In the genomic region with DNA sequence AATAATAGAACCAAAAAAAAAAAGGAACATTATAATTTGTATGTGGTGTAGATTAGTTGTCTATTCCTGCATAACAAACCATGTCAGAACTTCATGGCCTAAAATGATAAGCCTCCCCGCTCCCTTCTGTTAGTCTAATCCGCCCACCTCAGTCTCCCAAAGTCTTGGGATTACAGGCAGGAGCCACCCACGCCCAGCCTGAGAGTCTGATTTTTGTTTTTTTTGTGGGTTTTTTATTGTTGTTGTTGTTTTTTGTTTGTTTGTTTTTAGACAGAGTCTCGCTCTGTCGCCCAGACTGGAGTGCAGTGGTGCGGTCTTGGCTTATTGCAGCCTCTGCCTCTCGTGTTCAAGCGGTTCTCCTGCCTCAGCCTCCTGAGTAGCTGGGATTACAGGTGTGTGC, we compare ENCODE assay signal across 36 cellular contexts.
"Had no signal": no experiment of that assay in that cellular context is flagged by ENCODE, and none has a peak within 500 bp of the region (broad histone marks: within the 10 kb centered on the region; RNA-seq: fewer than 3 reads in every experiment).

No MANE protein-coding gene starts in this region.

- ATAC-seq: activated naive CD8-positive, alpha-beta T cell treated with anti-CD3 and anti-CD28 coated beads, Interleukin-2, amount 50 U/mL, for 24 hours; activated T-cell treated with anti-CD3 and anti-CD28 coated beads, Interleukin-2, amount 50 U/mL, for 72 hours; body of pancreas; gastroesophageal sphincter; heart right ventricle had no signal

- H3K4me2 ChIP-seq: hepatocyte had no signal

- H3K4me1 ChIP-seq: adrenal gland, breast epithelium had no signal

- H3K27ac Mint-ChIP-seq: activated CD4-positive, alpha-beta memory T cell treated with anti-CD3 and anti-CD28 coated beads, Interleukin-2, amount 10 ng/mL, durations not matched to agents 7 days and 5 days; activated CD4-positive, alpha-beta T cell treated with anti-CD3 and anti-CD28 coated beads, Interleukin-2, amount 10 ng/mL, durations not matched to agents 7 days and 5 days; activated naive CD4-positive, alpha-beta T cell treated with anti-CD3 and anti-CD28 coated beads, Interleukin-2, amount 50 U/mL, for 24 hours; activated naive CD8-positive, alpha-beta T cell treated with anti-CD3 and anti-CD28 coated beads for 36 hours; activated naive CD8-positive, alpha-beta T cell treated with anti-CD3 and anti-CD28 coated beads, Interleukin-2, amount 50 U/mL, for 24 hours; activated T-cell treated with anti-CD3 and anti-CD28 coated beads, Interleukin-2, amount 50 U/mL, for 24 hours; activated T-cell treated with anti-CD3 and anti-CD28 coated beads, Interleukin-2, amount 50 U/mL, for 72 hours; dendritic cell treated with granulocyte-macrophage colony-stimulating factor and Interleukin-4, amounts not matched to agents 40 ng/mL and 50 ng/mL, for 4 days; WTC11 had no signal

- H3K36me3 ChIP-seq: adrenal gland, breast epithelium had no signal

- H3K27me3 Mint-ChIP-seq: activated CD4-positive, alpha-beta memory T cell treated with anti-CD3 and anti-CD28 coated beads, Interleukin-2, amount 10 ng/mL, durations not matched to agents 7 days and 5 days; activated CD4-positive, alpha-beta T cell treated with anti-CD3 and anti-CD28 coated beads, Interleukin-2, amount 10 ng/mL, durations not matched to agents 7 days and 5 days; activated naive CD4-positive, alpha-beta T cell treated with anti-CD3 and anti-CD28 coated beads, Interleukin-2, amount 50 U/mL, for 24 hours; activated naive CD8-positive, alpha-beta T cell treated with anti-CD3 and anti-CD28 coated beads for 36 hours; activated naive CD8-positive, alpha-beta T cell treated with anti-CD3 and anti-CD28 coated beads, Interleukin-2, amount 50 U/mL, for 24 hours; activated T-cell treated with anti-CD3 and anti-CD28 coated beads, Interleukin-2, amount 50 U/mL, for 24 hours; dendritic cell treated with granulocyte-macrophage colony-stimulating factor and Interleukin-4, amounts not matched to agents 40 ng/mL and 50 ng/mL, for 4 days had no signal

- H2AFZ ChIP-seq: hepatocyte had no signal

- H3K4me3 Mint-ChIP-seq: activated CD4-positive, alpha-beta memory T cell treated with anti-CD3 and anti-CD28 coated beads, Interleukin-2, amount 10 ng/mL, durations not matched to agents 7 days and 5 days; activated CD4-positive, alpha-beta T cell treated with anti-CD3 and anti-CD28 coated beads, Interleukin-2, amount 10 ng/mL, durations not matched to agents 7 days and 5 days; activated naive CD4-positive, alpha-beta T cell treated with anti-CD3 and anti-CD28 coated beads, Interleukin-2, amount 50 U/mL, for 24 hours; activated naive CD8-positive, alpha-beta T cell treated with anti-CD3 and anti-CD28 coated beads for 36 hours; activated naive CD8-positive, alpha-beta T cell treated with anti-CD3 and anti-CD28 coated beads, Interleukin-2, amount 50 U/mL, for 24 hours; activated T-cell treated with anti-CD3 and anti-CD28 coated beads, Interleukin-2, amount 50 U/mL, for 24 hours; activated T-cell treated with anti-CD3 and anti-CD28 coated beads, Interleukin-2, amount 50 U/mL, for 72 hours; dendritic cell treated with granulocyte-macrophage colony-stimulating factor and Interleukin-4, amounts not matched to agents 40 ng/mL and 50 ng/mL, for 4 days; WTC11 had no signal

- H3K9me3 Mint-ChIP-seq: activated CD4-positive, alpha-beta memory T cell treated with anti-CD3 and anti-CD28 coated beads, Interleukin-2, amount 10 ng/mL, durations not matched to agents 7 days and 5 days; activated CD4-positive, alpha-beta T cell treated with anti-CD3 and anti-CD28 coated beads, Interleukin-2, amount 10 ng/mL, durations not matched to agents 7 days and 5 days; activated naive CD4-positive, alpha-beta T cell treated with anti-CD3 and anti-CD28 coated beads, Interleukin-2, amount 50 U/mL, for 24 hours; activated naive CD8-positive, alpha-beta T cell treated with anti-CD3 and anti-CD28 coated beads for 36 hours; activated naive CD8-positive, alpha-beta T cell treated with anti-CD3 and anti-CD28 coated beads, Interleukin-2, amount 50 U/mL, for 24 hours; activated T-cell treated with anti-CD3 and anti-CD28 coated beads, Interleukin-2, amount 50 U/mL, for 24 hours; activated T-cell treated with anti-CD3 and anti-CD28 coated beads, Interleukin-2, amount 50 U/mL, for 72 hours; dendritic cell treated with granulocyte-macrophage colony-stimulating factor and Interleukin-4, amounts not matched to agents 40 ng/mL and 50 ng/mL, for 4 days had no signal

- DNase-seq: activated CD4-positive, alpha-beta memory T cell treated with anti-CD3 and anti-CD28 coated beads, Interleukin-2, amount 10 ng/mL, durations not matched to agents 7 days and 5 days; activated CD4-positive, alpha-beta T cell treated with anti-CD3 and anti-CD28 coated beads for 1 hour; activated CD4-positive, alpha-beta T cell treated with anti-CD3 and anti-CD28 coated beads for 4 hours; activated CD4-positive, alpha-beta T cell treated with anti-CD3 and anti-CD28 coated beads, Interleukin-2, amount 10 ng/mL, durations not matched to agents 7 days and 5 days; activated CD4-positive, alpha-beta T cell treated with anti-CD3 and anti-CD28 coated beads, Interleukin-2, amount 50 U/mL, for 4 hours; activated CD8-positive, alpha-beta memory T cell treated with anti-CD3 and anti-CD28 coated beads, Interleukin-2, amount 50 U/mL, for 48 hours; activated gamma-delta T cell; activated naive CD4-positive, alpha-beta T cell; activated naive CD8-positive, alpha-beta T cell treated with anti-CD3 and anti-CD28 coated beads for 36 hours; activated naive CD8-positive, alpha-beta T cell treated with anti-CD3 and anti-CD28 coated beads, Interleukin-2, amount 50 U/mL, for 24 hours; activated T-cell treated with anti-CD3 and anti-CD28 coated beads for 4 hours; activated T-cell treated with anti-CD3 and anti-CD28 coated beads, Interleukin-2, amount 50 U/mL, for 24 hours; activated T-cell treated with anti-CD3 and anti-CD28 coated beads, Interleukin-2, amount 50 U/mL, for 72 hours; adrenal gland; amygdala; aorta; body of pancreas; central memory CD4-positive, alpha-beta T cell; cerebellar nuclear complex; dorsolateral prefrontal cortex; effector memory CD4-positive, alpha-beta T cell; esophagus squamous epithelium; foreskin melanocyte; heart right ventricle; T-helper 1 cell; T-helper 2 cell had no signal

- H3K9me3 ChIP-seq: adrenal gland, breast epithelium, esophagus squamous epithelium, gastroesophageal sphincter, heart right ventricle had no signal

- FAIRE-seq: TTC549 had no signal

- H3K27me3 ChIP-seq: adrenal gland, body of pancreas, breast epithelium, cardiac muscle cell, dorsolateral prefrontal cortex, esophagus squamous epithelium, gastroesophageal sphincter, heart right ventricle, hepatocyte had no signal

- H3K27ac ChIP-seq: adrenal gland, body of pancreas, breast epithelium, cardiac muscle cell, coronary artery, dorsolateral prefrontal cortex, esophagus squamous epithelium, gastroesophageal sphincter, heart right ventricle, hepatocyte, VCaP had no signal

- H3K4me3 ChIP-seq: adrenal gland, body of pancreas, breast epithelium, cardiac muscle cell, coronary artery, dorsolateral prefrontal cortex, esophagus squamous epithelium, gastroesophageal sphincter, heart right ventricle, hepatocyte had no signal
